Comparison of ENCODE assay signal across 1 cellular context in the genomic region with DNA sequence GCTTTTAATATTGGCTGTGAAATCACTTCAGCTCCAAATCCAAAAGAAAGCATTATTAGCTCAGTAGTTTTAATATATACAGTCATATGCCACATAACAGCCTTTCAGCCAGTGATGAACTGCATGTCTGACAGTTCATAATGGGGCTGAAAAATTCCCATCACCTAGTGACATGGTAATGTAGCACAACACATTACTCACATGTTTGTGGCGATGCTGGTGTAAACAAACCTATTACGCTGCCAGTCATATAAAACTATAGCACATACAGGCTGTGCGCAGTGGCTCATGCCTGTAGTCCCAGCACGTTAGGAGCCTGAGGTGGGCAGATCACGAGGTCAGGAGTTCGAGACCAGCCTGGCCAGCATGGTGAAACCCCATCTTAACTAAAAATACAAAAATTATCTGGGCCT.
TF ChIP-seq lines count a peak whose summit lies in the region.

No MANE protein-coding gene starts in this region.

TF ChIP-seq in neural cell, 6 proteins besides CTCF, POLR2A, EP300 and RAD21 (continued from another document):
- TF ChIP-seq, protein P1, sequence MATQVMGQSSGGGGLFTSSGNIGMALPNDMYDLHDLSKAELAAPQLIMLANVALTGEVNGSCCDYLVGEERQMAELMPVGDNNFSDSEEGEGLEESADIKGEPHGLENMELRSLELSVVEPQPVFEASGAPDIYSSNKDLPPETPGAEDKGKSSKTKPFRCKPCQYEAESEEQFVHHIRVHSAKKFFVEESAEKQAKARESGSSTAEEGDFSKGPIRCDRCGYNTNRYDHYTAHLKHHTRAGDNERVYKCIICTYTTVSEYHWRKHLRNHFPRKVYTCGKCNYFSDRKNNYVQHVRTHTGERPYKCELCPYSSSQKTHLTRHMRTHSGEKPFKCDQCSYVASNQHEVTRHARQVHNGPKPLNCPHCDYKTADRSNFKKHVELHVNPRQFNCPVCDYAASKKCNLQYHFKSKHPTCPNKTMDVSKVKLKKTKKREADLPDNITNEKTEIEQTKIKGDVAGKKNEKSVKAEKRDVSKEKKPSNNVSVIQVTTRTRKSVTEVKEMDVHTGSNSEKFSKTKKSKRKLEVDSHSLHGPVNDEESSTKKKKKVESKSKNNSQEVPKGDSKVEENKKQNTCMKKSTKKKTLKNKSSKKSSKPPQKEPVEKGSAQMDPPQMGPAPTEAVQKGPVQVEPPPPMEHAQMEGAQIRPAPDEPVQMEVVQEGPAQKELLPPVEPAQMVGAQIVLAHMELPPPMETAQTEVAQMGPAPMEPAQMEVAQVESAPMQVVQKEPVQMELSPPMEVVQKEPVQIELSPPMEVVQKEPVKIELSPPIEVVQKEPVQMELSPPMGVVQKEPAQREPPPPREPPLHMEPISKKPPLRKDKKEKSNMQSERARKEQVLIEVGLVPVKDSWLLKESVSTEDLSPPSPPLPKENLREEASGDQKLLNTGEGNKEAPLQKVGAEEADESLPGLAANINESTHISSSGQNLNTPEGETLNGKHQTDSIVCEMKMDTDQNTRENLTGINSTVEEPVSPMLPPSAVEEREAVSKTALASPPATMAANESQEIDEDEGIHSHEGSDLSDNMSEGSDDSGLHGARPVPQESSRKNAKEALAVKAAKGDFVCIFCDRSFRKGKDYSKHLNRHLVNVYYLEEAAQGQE (IDR thresholded peaks at IDR 0.05; ENCODE audit: borderline replicate concordance), result peak; percentile 56
TF ChIP-seq in neural cell: peak in this region for 3.
